ENCODE assay signal across 1 cellular context in the genomic region with DNA sequence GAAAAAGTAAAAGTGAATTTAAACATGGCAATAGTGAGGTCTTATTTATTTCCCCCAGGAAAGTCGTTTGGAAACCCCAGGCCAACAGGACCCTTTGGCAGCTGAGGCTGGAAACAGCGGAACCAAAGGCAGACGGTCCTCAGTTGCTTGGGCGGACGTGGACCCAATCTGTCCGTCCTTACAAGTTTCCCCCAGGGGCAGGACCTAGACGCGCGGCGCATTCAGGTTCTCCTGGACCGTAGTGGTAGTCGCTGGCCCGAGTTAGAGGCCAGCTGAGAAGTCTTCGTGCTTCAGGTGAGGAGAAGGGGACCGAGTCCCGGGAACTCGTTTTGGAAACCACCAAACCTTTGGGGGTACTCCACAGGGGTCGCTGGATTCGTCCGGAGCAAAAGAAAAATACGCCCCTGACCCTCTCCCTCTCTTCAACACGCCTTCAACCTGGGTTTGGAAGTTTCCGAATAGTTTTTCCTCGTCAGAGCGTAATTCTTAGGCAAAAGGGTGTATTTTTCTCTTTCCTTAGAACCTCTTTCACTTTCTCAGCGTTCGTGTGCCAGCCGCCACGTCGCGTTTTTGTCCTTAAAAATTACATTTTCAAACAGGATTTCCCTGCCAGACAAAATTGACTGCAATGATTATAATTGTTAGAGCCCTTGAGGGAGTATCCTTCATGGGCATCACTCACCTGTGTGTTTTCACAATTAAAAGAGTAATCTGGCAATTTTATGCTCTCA.
TF ChIP-seq lines count a peak whose summit lies in the region.

No MANE protein-coding gene starts in this region.

TF ChIP-seq in HepG2, 621 proteins besides CTCF, POLR2A, EP300 and RAD21 (continued from another document and continues in another):
- TF ChIP-seq, protein P1, sequence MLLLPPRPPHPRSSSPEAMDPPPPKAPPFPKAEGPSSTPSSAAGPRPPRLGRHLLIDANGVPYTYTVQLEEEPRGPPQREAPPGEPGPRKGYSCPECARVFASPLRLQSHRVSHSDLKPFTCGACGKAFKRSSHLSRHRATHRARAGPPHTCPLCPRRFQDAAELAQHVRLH (CRISPR knock-in tag; IDR thresholded peaks at IDR 0.05; ENCODE audit: borderline replicate concordance, low read depth) = peak; percentile 95
- TF ChIP-seq HNRNPL (IDR thresholded peaks at IDR 0.05; ENCODE audit: low read depth, low read length) (0 out of 2 replicates have a peak, but pooled peaks have one; percentile 26), KLF12 (CRISPR knock-in tag; IDR thresholded peaks at IDR 0.05; ENCODE audit: borderline replicate concordance) (peak; percentile 93; the same call in 1 of the 2 replicates), NFRKB (IDR thresholded peaks at IDR 0.05) (no peak), PHB2 (IDR thresholded peaks at IDR 0.05; ENCODE audit: partially characterized antibody) (no peak), STAG1 (CRISPR knock-in tag; IDR thresholded peaks at IDR 0.05) (peak; percentile 41), ZNF335 (CRISPR knock-in tag; IDR thresholded peaks at IDR 0.05) (peak; percentile 76; the same call in 1 of the 2 replicates), ATF7-NPFF (CRISPR knock-in tag; IDR thresholded peaks at IDR 0.05; ENCODE audit: low read depth) (peak; percentile 66), ZNF441 (CRISPR knock-in tag; IDR thresholded peaks at IDR 0.05; ENCODE audit: borderline replicate concordance) (peak; percentile 66; the same call in 1 of the 2 replicates), ZFAT (CRISPR knock-in tag; conservative IDR thresholded peaks at IDR 0.05) (peak; percentile 79), ZNF788 (CRISPR knock-in tag; IDR thresholded peaks at IDR 0.05; ENCODE audit: borderline replicate concordance) (peak; percentile 98), ZNF605 (CRISPR knock-in tag; IDR thresholded peaks at IDR 0.05) (peak; percentile 82; the same call in 1 of the 2 replicates), SUZ12 (IDR thresholded peaks at IDR 0.05; ENCODE audit: low read depth, low read length) (no peak), ERF (CRISPR knock-in tag; IDR thresholded peaks at IDR 0.05) (peak; percentile 71; the same call in 1 of the 2 replicates), ZNF180 (CRISPR knock-in tag; IDR thresholded peaks at IDR 0.05; ENCODE audit: borderline replicate concordance, low read depth) (peak; percentile 90; the same call in 1 of the 2 replicates), ZNF747 (CRISPR knock-in tag; IDR thresholded peaks at IDR 0.05; ENCODE audit: borderline replicate concordance) (no peak; the same call in 1 of the 2 replicates), AKAP8 (CRISPR knock-in tag; IDR thresholded peaks at IDR 0.05) (no peak), ZBTB44 (CRISPR knock-in tag; IDR thresholded peaks at IDR 0.05) (peak; percentile 87; the same call in 1 of the 2 replicates), TP53 (CRISPR knock-in tag; conservative IDR thresholded peaks at IDR 0.05) (0 out of 2 replicates have a peak, but pooled peaks have one; percentile 91), KDM1A (CRISPR knock-in tag; IDR thresholded peaks at IDR 0.05) (no peak), GATAD1 (CRISPR knock-in tag; IDR thresholded peaks at IDR 0.05) (peak; percentile 99), LCORL (IDR thresholded peaks at IDR 0.05) (no peak), LCORL (CRISPR knock-in tag; IDR thresholded peaks at IDR 0.05) (peak; percentile 83), POLR2G (IDR thresholded peaks at IDR 0.05; ENCODE audit: low read depth, low read length) (peak; percentile 90), GFI1 (CRISPR knock-in tag; IDR thresholded peaks at IDR 0.05; ENCODE audit: borderline replicate concordance) (peak; percentile 55; the same call in 1 of the 2 replicates), ZFP36 (IDR thresholded peaks at IDR 0.05; ENCODE audit: borderline replicate concordance, low read depth, low read length, partially characterized antibody) (no peak), ARNT2 (CRISPR knock-in tag; IDR thresholded peaks at IDR 0.05; ENCODE audit: low read depth) (peak; percentile 93), HNF4G (IDR thresholded peaks at IDR 0.05; ENCODE audit: borderline replicate concordance, low read depth, low read length) (peak; percentile 52; the same call in 1 of the 2 replicates), HNF4G (CRISPR knock-in tag; IDR thresholded peaks at IDR 0.05; ENCODE audit: borderline replicate concordance, low read depth) (peak; percentile 35; the same call in 1 of the 2 replicates), ZNF780A (CRISPR knock-in tag; IDR thresholded peaks at IDR 0.05) (no peak), HOXD1 (CRISPR knock-in tag; IDR thresholded peaks at IDR 0.05) (peak; percentile 87), ETV6 (CRISPR knock-in tag; conservative IDR thresholded peaks at IDR 0.05) (peak; percentile 85; the same call in 1 of the 2 replicates), ZBTB49 (CRISPR knock-in tag; IDR thresholded peaks at IDR 0.05; ENCODE audit: borderline replicate concordance) (peak; percentile 83; the same call in 1 of the 2 replicates), PHF8 (CRISPR knock-in tag; IDR thresholded peaks at IDR 0.05) (peak; percentile 98), KMT2B (CRISPR knock-in tag; IDR thresholded peaks at IDR 0.05) (peak; percentile 100), IKZF4 (CRISPR knock-in tag; IDR thresholded peaks at IDR 0.05; ENCODE audit: borderline replicate concordance, low read depth, not compliant biosample characterization) (peak; percentile 44), SP4 (CRISPR knock-in tag; IDR thresholded peaks at IDR 0.05) (peak; percentile 73), MIER3 (CRISPR knock-in tag; IDR thresholded peaks at IDR 0.05; ENCODE audit: borderline replicate concordance) (peak; percentile 87; the same call in 1 of the 2 replicates), ZNF550 (CRISPR knock-in tag; IDR thresholded peaks at IDR 0.05; ENCODE audit: borderline replicate concordance) (no peak), TARDBP (CRISPR knock-in tag; IDR thresholded peaks at IDR 0.05) (peak; percentile 95), POGZ (CRISPR knock-in tag; IDR thresholded peaks at IDR 0.05) (peak; percentile 98), YEATS2 (CRISPR knock-in tag; IDR thresholded peaks at IDR 0.05; ENCODE audit: borderline replicate concordance) (peak; percentile 97), NR2F1 (CRISPR knock-in tag; IDR thresholded peaks at IDR 0.05) (peak; percentile 23 to 25; a peak in 1 of 4 replicates), ZNF101 (CRISPR knock-in tag; IDR thresholded peaks at IDR 0.05; ENCODE audit: borderline replicate concordance, low read depth) (no peak), TIGD3 (CRISPR knock-in tag; IDR thresholded peaks at IDR 0.05; ENCODE audit: borderline replicate concordance) (no peak)
- TF ChIP-seq, protein P2, sequence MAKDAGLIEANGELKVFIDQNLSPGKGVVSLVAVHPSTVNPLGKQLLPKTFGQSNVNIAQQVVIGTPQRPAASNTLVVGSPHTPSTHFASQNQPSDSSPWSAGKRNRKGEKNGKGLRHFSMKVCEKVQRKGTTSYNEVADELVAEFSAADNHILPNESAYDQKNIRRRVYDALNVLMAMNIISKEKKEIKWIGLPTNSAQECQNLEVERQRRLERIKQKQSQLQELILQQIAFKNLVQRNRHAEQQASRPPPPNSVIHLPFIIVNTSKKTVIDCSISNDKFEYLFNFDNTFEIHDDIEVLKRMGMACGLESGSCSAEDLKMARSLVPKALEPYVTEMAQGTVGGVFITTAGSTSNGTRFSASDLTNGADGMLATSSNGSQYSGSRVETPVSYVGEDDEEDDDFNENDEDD (CRISPR knock-in tag; IDR thresholded peaks at IDR 0.05; ENCODE audit: borderline replicate concordance) = peak; percentile 89
- TF ChIP-seq, protein P3, sequence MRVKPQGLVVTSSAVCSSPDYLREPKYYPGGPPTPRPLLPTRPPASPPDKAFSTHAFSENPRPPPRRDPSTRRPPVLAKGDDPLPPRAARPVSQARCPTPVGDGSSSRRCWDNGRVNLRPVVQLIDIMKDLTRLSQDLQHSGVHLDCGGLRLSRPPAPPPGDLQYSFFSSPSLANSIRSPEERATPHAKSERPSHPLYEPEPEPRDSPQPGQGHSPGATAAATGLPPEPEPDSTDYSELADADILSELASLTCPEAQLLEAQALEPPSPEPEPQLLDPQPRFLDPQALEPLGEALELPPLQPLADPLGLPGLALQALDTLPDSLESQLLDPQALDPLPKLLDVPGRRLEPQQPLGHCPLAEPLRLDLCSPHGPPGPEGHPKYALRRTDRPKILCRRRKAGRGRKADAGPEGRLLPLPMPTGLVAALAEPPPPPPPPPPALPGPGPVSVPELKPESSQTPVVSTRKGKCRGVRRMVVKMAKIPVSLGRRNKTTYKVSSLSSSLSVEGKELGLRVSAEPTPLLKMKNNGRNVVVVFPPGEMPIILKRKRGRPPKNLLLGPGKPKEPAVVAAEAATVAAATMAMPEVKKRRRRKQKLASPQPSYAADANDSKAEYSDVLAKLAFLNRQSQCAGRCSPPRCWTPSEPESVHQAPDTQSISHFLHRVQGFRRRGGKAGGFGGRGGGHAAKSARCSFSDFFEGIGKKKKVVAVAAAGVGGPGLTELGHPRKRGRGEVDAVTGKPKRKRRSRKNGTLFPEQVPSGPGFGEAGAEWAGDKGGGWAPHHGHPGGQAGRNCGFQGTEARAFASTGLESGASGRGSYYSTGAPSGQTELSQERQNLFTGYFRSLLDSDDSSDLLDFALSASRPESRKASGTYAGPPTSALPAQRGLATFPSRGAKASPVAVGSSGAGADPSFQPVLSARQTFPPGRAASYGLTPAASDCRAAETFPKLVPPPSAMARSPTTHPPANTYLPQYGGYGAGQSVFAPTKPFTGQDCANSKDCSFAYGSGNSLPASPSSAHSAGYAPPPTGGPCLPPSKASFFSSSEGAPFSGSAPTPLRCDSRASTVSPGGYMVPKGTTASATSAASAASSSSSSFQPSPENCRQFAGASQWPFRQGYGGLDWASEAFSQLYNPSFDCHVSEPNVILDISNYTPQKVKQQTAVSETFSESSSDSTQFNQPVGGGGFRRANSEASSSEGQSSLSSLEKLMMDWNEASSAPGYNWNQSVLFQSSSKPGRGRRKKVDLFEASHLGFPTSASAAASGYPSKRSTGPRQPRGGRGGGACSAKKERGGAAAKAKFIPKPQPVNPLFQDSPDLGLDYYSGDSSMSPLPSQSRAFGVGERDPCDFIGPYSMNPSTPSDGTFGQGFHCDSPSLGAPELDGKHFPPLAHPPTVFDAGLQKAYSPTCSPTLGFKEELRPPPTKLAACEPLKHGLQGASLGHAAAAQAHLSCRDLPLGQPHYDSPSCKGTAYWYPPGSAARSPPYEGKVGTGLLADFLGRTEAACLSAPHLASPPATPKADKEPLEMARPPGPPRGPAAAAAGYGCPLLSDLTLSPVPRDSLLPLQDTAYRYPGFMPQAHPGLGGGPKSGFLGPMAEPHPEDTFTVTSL (CRISPR knock-in tag; IDR thresholded peaks at IDR 0.05; ENCODE audit: borderline replicate concordance) = peak; percentile 51; the same call in 1 of the 2 replicates
- TF ChIP-seq, protein P4, sequence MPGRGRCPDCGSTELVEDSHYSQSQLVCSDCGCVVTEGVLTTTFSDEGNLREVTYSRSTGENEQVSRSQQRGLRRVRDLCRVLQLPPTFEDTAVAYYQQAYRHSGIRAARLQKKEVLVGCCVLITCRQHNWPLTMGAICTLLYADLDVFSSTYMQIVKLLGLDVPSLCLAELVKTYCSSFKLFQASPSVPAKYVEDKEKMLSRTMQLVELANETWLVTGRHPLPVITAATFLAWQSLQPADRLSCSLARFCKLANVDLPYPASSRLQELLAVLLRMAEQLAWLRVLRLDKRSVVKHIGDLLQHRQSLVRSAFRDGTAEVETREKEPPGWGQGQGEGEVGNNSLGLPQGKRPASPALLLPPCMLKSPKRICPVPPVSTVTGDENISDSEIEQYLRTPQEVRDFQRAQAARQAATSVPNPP (CRISPR knock-in tag; IDR thresholded peaks at IDR 0.05) = peak; percentile 50; the same call in 1 of the 2 replicates
